Comparison of ENCODE assay signal across 22 cellular contexts in the genomic region with DNA sequence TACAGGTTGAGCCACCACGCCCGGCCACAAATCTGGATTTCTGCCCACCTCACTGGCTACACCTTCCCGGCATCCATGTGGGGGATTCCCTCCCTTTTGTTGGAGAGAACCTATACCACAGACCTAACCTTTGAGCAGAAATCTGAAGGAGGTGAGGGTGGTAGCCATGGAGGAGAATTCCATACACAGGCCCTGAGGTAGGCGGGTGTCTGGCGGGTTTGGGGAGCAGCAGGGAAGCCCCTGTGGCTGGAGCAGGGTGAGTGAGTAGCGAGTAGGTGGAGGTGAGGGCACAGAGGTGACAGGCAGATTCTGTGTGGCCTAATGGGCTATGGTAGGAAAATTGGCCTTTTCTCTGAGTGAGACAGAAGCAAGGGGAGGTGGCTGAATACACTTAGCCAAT. TPM values are rescaled to one million over a fixed set of nuclear protein-coding genes. Genes with fewer than 3 reads are reported as not detected.
DNase-seq lines count a peak whose midpoint lies in the region; ATAC-seq and TF ChIP-seq lines count a peak whose summit lies in the region.
"Had no signal": no experiment of that assay in that cellular context is flagged by ENCODE, and none has a peak within 500 bp of the region (broad histone marks: within the 10 kb centered on the region; RNA-seq: fewer than 3 reads in every experiment).

No MANE protein-coding gene starts in this region.

- peak overlapping the region; percentile 33 for H3K27ac Mint-ChIP-seq in activated CD4-positive, alpha-beta T cell treated with anti-CD3 and anti-CD28 coated beads for 36 hours
- peak overlapping the region; percentile 15 to 68 for H3K27ac Mint-ChIP-seq in stimulated activated naive CD8-positive, alpha-beta T cell treated with anti-CD3 and anti-CD28 coated beads, Interleukin-15, amount 100 ng/mL, for 72 hours
- peak overlapping the region; percentile 48 for H3K27ac Mint-ChIP-seq in memory B cell
- H3K27ac Mint-ChIP-seq in stimulated activated naive B cell treated with anti-CD40 and anti-IgM and Interleukin-4, amounts not matched to agents 10 μg/mL and 1 μg/mL and 100 μg/mL, for 72 hours, result peak overlapping the region; percentile 73

- intact Hi-C loops in activated CD4-positive, alpha-beta T cell treated with anti-CD3 and anti-CD28 coated beads for 36 hours (cut with DNase I, micrococcal nuclease), result no loop called here

- CTCF ChIA-PET in activated CD4-positive, alpha-beta T cell treated with anti-CD3 and anti-CD28 coated beads for 36 hours (lab: Charles Lee), result interaction anchor here (0.6 to 1.0 kb wide), 3 partner anchors 11 to 117 kb away, joined by 3 to 5 read pairs (median 3); partner anchors contain the start of gene EIF3K
- CTCF ChIA-PET in GM10248 (lab: Yijun Ruan, JAX), result interaction anchor here (1.4 kb wide), 1 partner anchor 11 kb away, joined by 5 read pairs; the partner anchor contains the start of gene EIF3K

- TF ChIP-seq CTCF in GM10248 (IDR thresholded peaks at IDR 0.05; ENCODE audit: control extremely low read depth, extremely low read depth, low read depth, missing control alignments), result no peak

- H3K4me1 Mint-ChIP-seq in activated CD4-positive, alpha-beta T cell treated with anti-CD3 and anti-CD28 coated beads for 36 hours, result peaks cover 2% of the 10 kb centered on the region
- peaks cover 26% of the 10 kb centered on the region for H3K4me1 Mint-ChIP-seq in stimulated activated naive CD8-positive, alpha-beta T cell treated with anti-CD3 and anti-CD28 coated beads, Interleukin-15, amount 100 ng/mL, for 72 hours
- peaks cover 5% of the 10 kb centered on the region for H3K4me1 Mint-ChIP-seq in memory B cell
- peaks cover 8 to 28% of the 10 kb centered on the region in 2 donors for H3K4me1 Mint-ChIP-seq in stimulated activated naive B cell treated with anti-CD40 and anti-IgM and Interleukin-4, amounts not matched to agents 10 μg/mL and 1 μg/mL and 100 μg/mL, for 72 hours

- POLR2A ChIA-PET in activated CD4-positive, alpha-beta T cell treated with anti-CD3 and anti-CD28 coated beads for 36 hours (lab: Charles Lee), result no interaction called here
- POLR2A ChIA-PET in GM10248 (lab: Yijun Ruan, JAX), result no interaction called here

- H3K27me3 Mint-ChIP-seq in activated CD4-positive, alpha-beta T cell treated with anti-CD3 and anti-CD28 coated beads for 36 hours, result no peaks in the 10 kb centered on the region
- no peaks in the 10 kb centered on the region for H3K27me3 Mint-ChIP-seq in stimulated activated naive CD8-positive, alpha-beta T cell treated with anti-CD3 and anti-CD28 coated beads, Interleukin-15, amount 100 ng/mL, for 72 hours
- H3K27me3 Mint-ChIP-seq in memory B cell, result no peaks in the 10 kb centered on the region
- no peaks in the 10 kb centered on the region for H3K27me3 Mint-ChIP-seq in stimulated activated naive B cell treated with anti-CD40 and anti-IgM and Interleukin-4, amounts not matched to agents 10 μg/mL and 1 μg/mL and 100 μg/mL, for 72 hours

- no peaks in the 10 kb centered on the region for H3K9me3 Mint-ChIP-seq in activated CD4-positive, alpha-beta T cell treated with anti-CD3 and anti-CD28 coated beads for 36 hours (ENCODE audit: low read depth)
- no peaks in the 10 kb centered on the region for H3K9me3 Mint-ChIP-seq in stimulated activated naive CD8-positive, alpha-beta T cell treated with anti-CD3 and anti-CD28 coated beads, Interleukin-15, amount 100 ng/mL, for 72 hours
- H3K9me3 Mint-ChIP-seq in memory B cell, result no peaks in the 10 kb centered on the region
- peaks cover 0 to 3% of the 10 kb centered on the region in 2 donors for H3K9me3 Mint-ChIP-seq in stimulated activated naive B cell treated with anti-CD40 and anti-IgM and Interleukin-4, amounts not matched to agents 10 μg/mL and 1 μg/mL and 100 μg/mL, for 72 hours

- no peak for ATAC-seq in activated CD4-positive, alpha-beta T cell treated with anti-CD3 and anti-CD28 coated beads for 36 hours
- ATAC-seq in stimulated activated naive CD8-positive, alpha-beta T cell treated with anti-CD3 and anti-CD28 coated beads, Interleukin-15, amount 100 ng/mL, for 72 hours, result no peak
- ATAC-seq in stimulated activated naive CD8-positive, alpha-beta T cell treated with anti-CD3 and anti-CD28 coated beads, Interleukin-15, Interleukin-2, amounts not matched to agents 100 U/mL and 50 U/mL, for 24 hours, result no peak
- ATAC-seq in memory B cell (ENCODE audit: low read depth) (no peak), HG02798 (IDR thresholded peaks at IDR 0.05; ENCODE audit: poor library complexity, unreplicated experiment) (no peak)
- ATAC-seq in stimulated activated naive B cell treated with anti-CD40 and anti-IgM and Interleukin-4, amounts not matched to agents 10 μg/mL and 1 μg/mL and 100 μg/mL, for 72 hours (replicated peaks), result no peak
- ATAC-seq: HCT116, HepG2 had no signal

- H3K4me3 Mint-ChIP-seq in activated CD4-positive, alpha-beta T cell treated with anti-CD3 and anti-CD28 coated beads for 36 hours, result no peak overlapping the region
- H3K4me3 Mint-ChIP-seq in stimulated activated naive CD8-positive, alpha-beta T cell treated with anti-CD3 and anti-CD28 coated beads, Interleukin-15, amount 100 ng/mL, for 72 hours, result no peak overlapping the region
- H3K4me3 Mint-ChIP-seq in memory B cell, result no peak overlapping the region
- H3K4me3 Mint-ChIP-seq in stimulated activated naive B cell treated with anti-CD40 and anti-IgM and Interleukin-4, amounts not matched to agents 10 μg/mL and 1 μg/mL and 100 μg/mL, for 72 hours, result no peak overlapping the region

- DNase-seq in activated CD4-positive, alpha-beta T cell treated with anti-CD3 and anti-CD28 coated beads for 36 hours, result no peak
- DNase-seq in activated CD4-positive, alpha-beta T cell treated with anti-CD3 and anti-CD28 coated beads, Interleukin-2, amount 50 U/mL, for 1 hour, result no peak
- DNase-seq in stimulated activated naive CD8-positive, alpha-beta T cell treated with anti-CD3 and anti-CD28 coated beads, Interleukin-15, amount 100 ng/mL, for 72 hours, result no peak
- no peak for DNase-seq in stimulated activated naive CD8-positive, alpha-beta T cell treated with anti-CD3 and anti-CD28 coated beads, Interleukin-15, Interleukin-2, amounts not matched to agents 100 U/mL and 50 U/mL, for 24 hours
- no peak for DNase-seq in memory B cell (ENCODE audit: low spot score in 2 of 2)
- no peak for DNase-seq in stimulated activated naive B cell treated with anti-CD40 and anti-IgM and Interleukin-4, amounts not matched to agents 10 μg/mL and 1 μg/mL and 100 μg/mL, for 72 hours
- DNase-seq in GM10248 (ENCODE audit: extremely low spot score), result no peak
- DNase-seq: ACHN, Calu3, DMS79 treated with DMSO at 0.1 percent for 48 hours, GF-D8, KBM-7, NCI-H1105 treated with DMSO at 0.1 percent for 48 hours, NCI-H146, NCI-H2029, NCI-H446, NCI-H524 treated with DMSO at 0.1 percent for 48 hours, NCI-H774, SJCRH30 had no signal

- H3K36me3 Mint-ChIP-seq in activated CD4-positive, alpha-beta T cell treated with anti-CD3 and anti-CD28 coated beads for 36 hours (ENCODE audit: low read depth), result peaks cover 43% of the 10 kb centered on the region
- peaks cover 34% of the 10 kb centered on the region for H3K36me3 Mint-ChIP-seq in memory B cell
- peaks cover 44 to 64% of the 10 kb centered on the region in 2 donors for H3K36me3 Mint-ChIP-seq in stimulated activated naive B cell treated with anti-CD40 and anti-IgM and Interleukin-4, amounts not matched to agents 10 μg/mL and 1 μg/mL and 100 μg/mL, for 72 hours

RNA-seq across cellular contexts. Expression of gene EIF3K, which starts 10.6 kb away (rescaled TPM):
- total RNA-seq in activated CD4-positive, alpha-beta T cell treated with anti-CD3 and anti-CD28 coated beads for 36 hours, result 100 to 1,000 TPM; 269 to 297 TPM

RNA-seq across cellular contexts. Expression of gene MAP4K1, which starts 11.8 kb away (rescaled TPM):
- 100 to 1,000 TPM; 195 to 198 TPM for total RNA-seq in activated CD4-positive, alpha-beta T cell treated with anti-CD3 and anti-CD28 coated beads for 36 hours
- total RNA-seq: Calu3 had no signal

RNA-seq across cellular contexts. Expression of gene ACTN4, which starts 17.9 kb away (rescaled TPM):
- 100 to 1,000 TPM; 181 to 182 TPM for total RNA-seq in activated CD4-positive, alpha-beta T cell treated with anti-CD3 and anti-CD28 coated beads for 36 hours
